In genomic region chr2:199910338-199911051, GRCh38 we compare ENCODE assay signal across 8 cellular contexts. TPM values are rescaled to one million over a fixed set of nuclear protein-coding genes. Genes with fewer than 3 reads are reported as not detected.
DNase-seq lines count a peak whose midpoint lies in the region; TF ChIP-seq lines count a peak whose summit lies in the region.

No MANE protein-coding gene starts in this region.

- H3K36me3 ChIP-seq in rectal smooth muscle tissue (ENCODE audit: control insufficient read depth, insufficient read depth, low read length): no peaks in the 10 kb centered on the region

- H3K27me3 ChIP-seq in rectal smooth muscle tissue (ENCODE audit: control insufficient read depth, insufficient read depth, low read length): no peaks in the 10 kb centered on the region

- DNase-seq in GM13977 (ENCODE audit: low spot score) (peak; percentile 2), OCI-M1 (lab: John Stamatoyannopoulos, UW) (peak; percentile 43), epithelial cell of proximal tubule (ENCODE audit: low read depth) (no peak), NCI-H2196 (lab: John Stamatoyannopoulos, UW; ENCODE audit: unreplicated experiment) (no peak), activated gamma-delta T cell (lab: John Stamatoyannopoulos, UW) (no peak), kidney tubule cell (ENCODE audit: low spot score) (no peak)
- no peak for DNase-seq in central memory CD4-positive, alpha-beta T cell

- H3K27ac ChIP-seq in rectal smooth muscle tissue (ENCODE audit: low read depth, low read length): no peak overlapping the region

- in situ Hi-C loops in GM13977 (cut with MboI; ENCODE audit: low pct_unique_long_range_greater_than_20kb, low sequenced_read_pairs, unreplicated experiment): no loop called here

- no peak for TF ChIP-seq CTCF in GM13977 (IDR thresholded peaks at IDR 0.05; ENCODE audit: extremely low read depth, insufficient read depth, missing control alignments)
- no peak for TF ChIP-seq CTCF in epithelial cell of proximal tubule (conservative IDR thresholded peaks at IDR 0.05; ENCODE audit: low read depth, low read length)

- H3K4me3 ChIP-seq in epithelial cell of proximal tubule (ENCODE audit: low read depth, low read length) (peak overlapping the region; percentile 72), rectal smooth muscle tissue (ENCODE audit: low read length) (peak overlapping the region; percentile 53)

- no peak overlapping the region for H3K9ac ChIP-seq in rectal smooth muscle tissue (ENCODE audit: low read length)

- peaks cover 3% of the 10 kb centered on the region for H3K4me1 ChIP-seq in rectal smooth muscle tissue (ENCODE audit: control insufficient read depth, insufficient read depth, low read length)

RNA-seq across cellular contexts. Expression of gene C2orf69, which starts 0.6 kb away (rescaled TPM):
- 13.0 and 14.3 TPM in 2 replicates for total RNA-seq in epithelial cell of proximal tubule

RNA-seq across cellular contexts. Expression of gene TYW5, which starts 44.8 kb away (rescaled TPM):
- 6.0 and 7.3 TPM in 2 replicates for total RNA-seq in epithelial cell of proximal tubule

RNA-seq across cellular contexts. Expression of gene MAIP1, which starts 44.9 kb away (rescaled TPM):
- total RNA-seq in epithelial cell of proximal tubule: 25.4 and 37.5 TPM in 2 replicates

RNA-seq across cellular contexts. Expression of gene FTCDNL1, which starts 59.5 kb away (rescaled TPM):
- 0.06 and 1.2 TPM in 2 replicates for total RNA-seq in epithelial cell of proximal tubule

Comparison
In these comparisons a context has a peak if more than half of its experiments do, and no peak if none do; other contexts are left out.
1. DNase-seq: peak in GM13977 (single experiment) and OCI-M1 (single experiment); none in epithelial cell of proximal tubule (single experiment), NCI-H2196 (single experiment), activated gamma-delta T cell (single experiment), kidney tubule cell (single experiment) and central memory CD4-positive, alpha-beta T cell (single experiment).